Comparison of ENCODE assay signal across 33 cellular contexts in genomic region chr12:115051378-115051777, GRCh38.
"Had no signal": no experiment of that assay in that cellular context is flagged by ENCODE, and none has a peak within 500 bp of the region (broad histone marks: within the 10 kb centered on the region; RNA-seq: fewer than 3 reads in every experiment).

No MANE protein-coding gene starts in this region.

- DNase-seq: activated B cell treated with CpG ODN at 0.5 μM for 24 hours; activated CD4-positive, alpha-beta T cell treated with anti-CD3 and anti-CD28 coated beads for 48 hours; activated CD4-positive, alpha-beta T cell treated with anti-CD3 and anti-CD28 coated beads, Interleukin-2, amount 50 U/mL, for 1 hour; activated CD4-positive, alpha-beta T cell treated with anti-CD3 and anti-CD28 coated beads, Interleukin-2, amount 50 U/mL, for 48 hours; activated CD8-positive, alpha-beta memory T cell treated with anti-CD3 and anti-CD28 coated beads, Interleukin-2, amount 10 ng/mL, durations not matched to agents 7 days and 5 days; activated CD8-positive, alpha-beta memory T cell treated with anti-CD3 and anti-CD28 coated beads, Interleukin-2, amount 50 U/mL, for 48 hours; activated CD8-positive, alpha-beta T cell treated with anti-CD3 and anti-CD28 coated beads for 36 hours; activated gamma-delta T cell; activated naive CD4-positive, alpha-beta T cell; activated naive CD4-positive, alpha-beta T cell treated with anti-CD3 and anti-CD28 coated beads, Interleukin-2, amount 10 ng/mL, durations not matched to agents 7 days and 5 days; activated naive CD8-positive, alpha-beta T cell treated with anti-CD3 and anti-CD28 coated beads, Interleukin-2, amount 10 ng/mL, durations not matched to agents 7 days and 5 days; activated T-cell treated with anti-CD3 and anti-CD28 coated beads for 4 hours; activated T-cell treated with anti-CD3 and anti-CD28 coated beads, Interleukin-2, amount 50 U/mL, for 24 hours; activated T-cell treated with anti-CD3 and anti-CD28 coated beads, Interleukin-2, amount 50 U/mL, for 72 hours; amniotic stem cell; anterior cingulate cortex; brain microvascular endothelial cell; caudate nucleus; cortex of kidney; dermis blood vessel endothelial cell; effector CD4-positive, alpha-beta T cell; effector memory CD8-positive, alpha-beta T cell; erythroblast; esophagus squamous epithelium; foreskin melanocyte; heart right ventricle; T-helper 17 cell; T1000; WERI-Rb-1 had no signal

- H3K36me3 Mint-ChIP-seq: activated CD8-positive, alpha-beta memory T cell treated with anti-CD3 and anti-CD28 coated beads, Interleukin-2, amount 10 ng/mL, durations not matched to agents 7 days and 5 days; activated naive CD4-positive, alpha-beta T cell treated with anti-CD3 and anti-CD28 coated beads, Interleukin-2, amount 10 ng/mL, durations not matched to agents 7 days and 5 days; activated naive CD4-positive, alpha-beta T cell treated with anti-CD3 and anti-CD28 coated beads, Interleukin-2, amount 50 U/mL, for 72 hours; activated naive CD8-positive, alpha-beta T cell treated with anti-CD3 and anti-CD28 coated beads, Interleukin-2, amount 10 ng/mL, durations not matched to agents 7 days and 5 days had no signal

- ATAC-seq: activated CD4-positive, CD25-positive, alpha-beta regulatory T cell treated with anti-CD3 and anti-CD28 coated beads, Interleukin-2, amount 50 U/mL, for 24 hours; activated CD8-positive, alpha-beta memory T cell treated with anti-CD3 and anti-CD28 coated beads, Interleukin-2, amount 10 ng/mL, durations not matched to agents 7 days and 5 days; activated CD8-positive, alpha-beta T cell treated with anti-CD3 and anti-CD28 coated beads for 36 hours; activated naive CD4-positive, alpha-beta T cell treated with anti-CD3 and anti-CD28 coated beads, Interleukin-2, amount 50 U/mL, for 72 hours; activated T-cell treated with anti-CD3 and anti-CD28 coated beads, Interleukin-2, amount 50 U/mL, for 72 hours; effector memory CD8-positive, alpha-beta T cell; gastroesophageal sphincter; heart right ventricle; T-helper 17 cell had no signal

- H3K9me3 Mint-ChIP-seq: activated naive CD4-positive, alpha-beta T cell treated with anti-CD3 and anti-CD28 coated beads, Interleukin-2, amount 10 ng/mL, durations not matched to agents 7 days and 5 days; activated naive CD8-positive, alpha-beta T cell treated with anti-CD3 and anti-CD28 coated beads, Interleukin-2, amount 10 ng/mL, durations not matched to agents 7 days and 5 days; T-helper 2 cell treated with Interferon-gamma antibody and Interleukin-4, amounts not matched to agents 5 μg/mL and 100 μg/mL, for 36 hours had no signal

- H3K4me3 Mint-ChIP-seq: activated B cell treated with CpG ODN at 0.5 μM for 24 hours; activated CD8-positive, alpha-beta memory T cell treated with anti-CD3 and anti-CD28 coated beads, Interleukin-2, amount 10 ng/mL, durations not matched to agents 7 days and 5 days; activated CD8-positive, alpha-beta T cell treated with anti-CD3 and anti-CD28 coated beads for 36 hours; activated naive CD4-positive, alpha-beta T cell treated with anti-CD3 and anti-CD28 coated beads, Interleukin-2, amount 10 ng/mL, durations not matched to agents 7 days and 5 days; activated naive CD8-positive, alpha-beta T cell treated with anti-CD3 and anti-CD28 coated beads, Interleukin-2, amount 10 ng/mL, durations not matched to agents 7 days and 5 days; activated T-cell treated with anti-CD3 and anti-CD28 coated beads, Interleukin-2, amount 50 U/mL, for 24 hours; activated T-cell treated with anti-CD3 and anti-CD28 coated beads, Interleukin-2, amount 50 U/mL, for 72 hours; effector memory CD8-positive, alpha-beta T cell; T-helper 17 cell; T-helper 2 cell treated with Interferon-gamma antibody and Interleukin-4, amounts not matched to agents 5 μg/mL and 100 μg/mL, for 36 hours had no signal

- H3K27me3 Mint-ChIP-seq: activated B cell treated with CpG ODN at 0.5 μM for 24 hours; activated CD8-positive, alpha-beta memory T cell treated with anti-CD3 and anti-CD28 coated beads, Interleukin-2, amount 10 ng/mL, durations not matched to agents 7 days and 5 days; activated CD8-positive, alpha-beta T cell treated with anti-CD3 and anti-CD28 coated beads for 36 hours; activated naive CD4-positive, alpha-beta T cell treated with anti-CD3 and anti-CD28 coated beads, Interleukin-2, amount 10 ng/mL, durations not matched to agents 7 days and 5 days; activated T-cell treated with anti-CD3 and anti-CD28 coated beads, Interleukin-2, amount 50 U/mL, for 24 hours; effector memory CD8-positive, alpha-beta T cell; T-helper 17 cell had no signal

- H3K27ac Mint-ChIP-seq: activated B cell treated with CpG ODN at 0.5 μM for 24 hours; activated CD8-positive, alpha-beta memory T cell treated with anti-CD3 and anti-CD28 coated beads, Interleukin-2, amount 10 ng/mL, durations not matched to agents 7 days and 5 days; activated CD8-positive, alpha-beta T cell treated with anti-CD3 and anti-CD28 coated beads for 36 hours; activated naive CD4-positive, alpha-beta T cell treated with anti-CD3 and anti-CD28 coated beads, Interleukin-2, amount 10 ng/mL, durations not matched to agents 7 days and 5 days; activated naive CD4-positive, alpha-beta T cell treated with anti-CD3 and anti-CD28 coated beads, Interleukin-2, amount 50 U/mL, for 72 hours; activated naive CD8-positive, alpha-beta T cell treated with anti-CD3 and anti-CD28 coated beads, Interleukin-2, amount 10 ng/mL, durations not matched to agents 7 days and 5 days; activated T-cell treated with anti-CD3 and anti-CD28 coated beads, Interleukin-2, amount 50 U/mL, for 24 hours; activated T-cell treated with anti-CD3 and anti-CD28 coated beads, Interleukin-2, amount 50 U/mL, for 72 hours; effector memory CD8-positive, alpha-beta T cell; T-helper 17 cell; T-helper 2 cell treated with Interferon-gamma antibody and Interleukin-4, amounts not matched to agents 5 μg/mL and 100 μg/mL, for 36 hours had no signal

- H3K4me1 Mint-ChIP-seq: activated B cell treated with CpG ODN at 0.5 μM for 24 hours; activated CD8-positive, alpha-beta memory T cell treated with anti-CD3 and anti-CD28 coated beads, Interleukin-2, amount 10 ng/mL, durations not matched to agents 7 days and 5 days; activated naive CD4-positive, alpha-beta T cell treated with anti-CD3 and anti-CD28 coated beads, Interleukin-2, amount 10 ng/mL, durations not matched to agents 7 days and 5 days; activated naive CD8-positive, alpha-beta T cell treated with anti-CD3 and anti-CD28 coated beads, Interleukin-2, amount 10 ng/mL, durations not matched to agents 7 days and 5 days; T-helper 17 cell had no signal
